ENCODE assay signal across 9 cellular contexts in genomic region chr1:94924967-94925366, GRCh38. TPM values are rescaled to one million over a fixed set of nuclear protein-coding genes. Genes with fewer than 3 reads are reported as not detected.
DNase-seq lines count a peak whose midpoint lies in the region; ATAC-seq and TF ChIP-seq lines count a peak whose summit lies in the region.
"Had no signal": no experiment of that assay in that cellular context is flagged by ENCODE, and none has a peak within 500 bp of the region (broad histone marks: within the 10 kb centered on the region; RNA-seq: fewer than 3 reads in every experiment).

No MANE protein-coding gene starts in this region.

- TF ChIP-seq CTCF in Loucy (conservative IDR thresholded peaks at IDR 0.05; ENCODE audit: low read length) (no peak), GM13977 (IDR thresholded peaks at IDR 0.05; ENCODE audit: extremely low read depth, insufficient read depth, missing control alignments) (no peak)

- H2AFZ ChIP-seq in Loucy (ENCODE audit: low read length): no peak overlapping the region

- no peaks in the 10 kb centered on the region for H3K27me3 ChIP-seq in Loucy (ENCODE audit: insufficient read depth, low read length, poor library complexity, severe bottlenecking)
- no peaks in the 10 kb centered on the region for H3K27me3 ChIP-seq in endocrine pancreas (ENCODE audit: control insufficient read depth, insufficient read depth, low read length)

- H3K9me3 Mint-ChIP-seq in naive B cell: no peaks in the 10 kb centered on the region

- H3K27me3 Mint-ChIP-seq in naive B cell: peaks cover 0 to 22% (median 22%) of the 10 kb centered on the region in 3 donors

- H3K9ac ChIP-seq in Loucy (ENCODE audit: low read depth, low read length, poor library complexity, severe bottlenecking): peak overlapping the region; percentile 83
- no peak overlapping the region for H3K9ac ChIP-seq in endocrine pancreas (ENCODE audit: control insufficient read depth, insufficient read depth, low read length)

- H3K9me3 ChIP-seq in Loucy (ENCODE audit: insufficient read depth, low read depth, low read length): no peaks in the 10 kb centered on the region
- H3K9me3 ChIP-seq in endocrine pancreas (ENCODE audit: control insufficient read depth, low read length): no peaks in the 10 kb centered on the region

- no peaks in the 10 kb centered on the region for H3F3A ChIP-seq in Loucy (ENCODE audit: low read depth)

- H3K79me2 ChIP-seq in Loucy (ENCODE audit: insufficient read depth, low read length): peaks cover 59% of the 10 kb centered on the region

- H3K36me3 ChIP-seq in Loucy (ENCODE audit: insufficient read depth, low read length) (no peaks in the 10 kb centered on the region), endocrine pancreas (ENCODE audit: control insufficient read depth, insufficient read depth, low read length) (no peaks in the 10 kb centered on the region)

- H3K4me1 ChIP-seq in Loucy (ENCODE audit: insufficient read depth, low read length, poor library complexity, severe bottlenecking) (peaks cover 54% of the 10 kb centered on the region), endocrine pancreas (ENCODE audit: control insufficient read depth, insufficient read depth, low read length) (no peaks in the 10 kb centered on the region)

- H3K4me3 ChIP-seq in Loucy (ENCODE audit: low read length, poor library complexity, severe bottlenecking) (peak overlapping the region; percentile 86), endocrine pancreas (ENCODE audit: control insufficient read depth, insufficient read depth, low read length) (peak overlapping the region; percentile 56)
- H3K4me3 ChIP-seq: K562 had no signal

- peak overlapping the region in 7 of 8 donors; percentile 18 to 95 (median 92) for H3K4me3 Mint-ChIP-seq in naive B cell

- H3K9me2 ChIP-seq in Loucy (replicated peaks; ENCODE audit: low read depth, low read length): no peaks in the 10 kb centered on the region

- in situ Hi-C loops in ACHN (cut with HindIII; ENCODE audit: low pct_ligation_motif_present, low pct_unique_long_range_greater_than_20kb, low sequenced_read_pairs): no loop called here
- in situ Hi-C loops in GM13977 (cut with MboI; ENCODE audit: low pct_unique_long_range_greater_than_20kb, low sequenced_read_pairs, unreplicated experiment): no loop called here

- H3K4me2 ChIP-seq in Loucy (ENCODE audit: low read depth, low read length, poor library complexity, severe bottlenecking): peak overlapping the region; percentile 85

- peak; percentile 17 for DNase-seq in ACHN
- DNase-seq in naive B cell: no peak
- no peak for DNase-seq in NCI-H2196 treated with DMSO at 0.1 percent for 48 hours (lab: John Stamatoyannopoulos, UW; ENCODE audit: unreplicated experiment)
- DNase-seq in OCI-M2 (lab: John Stamatoyannopoulos, UW; ENCODE audit: unreplicated experiment): no peak
- no peak for DNase-seq in GM13977 (ENCODE audit: low spot score)

- no peak for ATAC-seq in naive B cell (ENCODE audit: low read depth in 2 of 2)
- ATAC-seq in HG03521 (IDR thresholded peaks at IDR 0.05; ENCODE audit: unreplicated experiment): no peak
- ATAC-seq: K562 had no signal

- peaks cover 21% of the 10 kb centered on the region for H4K20me1 ChIP-seq in Loucy (ENCODE audit: insufficient read depth, low read length, poor library complexity, severe bottlenecking)

- H3K4me1 Mint-ChIP-seq in naive B cell: peaks cover 27 to 44% (median 36%) of the 10 kb centered on the region in 3 donors

- no peaks in the 10 kb centered on the region for H3K36me3 Mint-ChIP-seq in naive B cell

- H3K27ac Mint-ChIP-seq in naive B cell: peak overlapping the region in 1 of 6 donors; percentile 92

RNA-seq across cellular contexts. Expression of gene CNN3, which starts 1.9 kb away (rescaled TPM):
- polyA plus RNA-seq in naive B cell (ENCODE audit: low read depth in 6 of 6): 10 to 100 TPM in 5 of 6 donors, 1 to 10 TPM in 1; 8.4 to 31.3 (median 20.7) TPM
